10 cellular contexts compared by ENCODE assay signal in genomic region chr14:77140343-77140936, GRCh38. TPM values are rescaled to one million over a fixed set of nuclear protein-coding genes. Genes with fewer than 3 reads are reported as not detected.
DNase-seq lines count a peak whose midpoint lies in the region; ATAC-seq, FAIRE-seq and TF ChIP-seq lines count a peak whose summit lies in the region.
"Had no signal": no experiment of that assay in that cellular context is flagged by ENCODE, and none has a peak within 500 bp of the region (broad histone marks: within the 10 kb centered on the region; RNA-seq: fewer than 3 reads in every experiment).

No MANE protein-coding gene starts in this region.

- H3K4me1 ChIP-seq in endothelial cell of umbilical vein (ENCODE audit: control insufficient read depth, extremely low read depth, insufficient read depth, low read length) = peaks cover 13% of the 10 kb centered on the region

- peak overlapping the region in 2 of 3 experiments; percentile 9 to 34 for H3K4me3 ChIP-seq in endothelial cell of umbilical vein (replicated peaks in 1 of 3; ENCODE audit: insufficient read depth in 1 of 3, low read depth in 1 of 3, low read length in 3 of 3)

- no peak for FAIRE-seq in endothelial cell of umbilical vein (lab: Jason Lieb, UNC)

- dilution Hi-C loops in endothelial cell of umbilical vein (cut with MboI; ENCODE audit: extremely low pct_ligation_motif_present, low sequenced_read_pairs) = no loop called here

- no peaks in the 10 kb centered on the region for H3K36me3 ChIP-seq in endothelial cell of umbilical vein (ENCODE audit: control insufficient read depth in 2 of 2, extremely low read depth in 1 of 2, insufficient read depth in 2 of 2, low read length in 2 of 2)

- H3K27ac Mint-ChIP-seq in activated CD4-positive, alpha-beta T cell treated with anti-CD3 and anti-CD28 coated beads, Interleukin-2, amount 10 ng/mL, durations not matched to agents 24 days and 14 days = no peak overlapping the region
- no peak overlapping the region for H3K27ac Mint-ChIP-seq in stimulated activated memory B cell treated with anti-CD40 and anti-IgM and Interleukin-4, amounts not matched to agents 10 μg/mL and 1 μg/mL and 100 μg/mL, for 72 hours
- H3K27ac Mint-ChIP-seq: activated CD8-positive, alpha-beta memory T cell treated with anti-CD3 and anti-CD28 coated beads, Interleukin-2, amount 10 ng/mL, durations not matched to agents 7 days and 5 days had no signal

- H3K9ac ChIP-seq in endothelial cell of umbilical vein (replicated peaks; ENCODE audit: extremely low read depth, insufficient read depth, low read length) = no peak overlapping the region

- H3K79me2 ChIP-seq in endothelial cell of umbilical vein (ENCODE audit: control insufficient read depth, insufficient read depth, low read length) = no peaks in the 10 kb centered on the region

- ATAC-seq in stimulated activated memory B cell treated with anti-CD40 and anti-IgM and Interleukin-4, amounts not matched to agents 10 μg/mL and 1 μg/mL and 100 μg/mL, for 72 hours = no peak

- peaks cover 64% of the 10 kb centered on the region for H3K27me3 Mint-ChIP-seq in activated CD4-positive, alpha-beta T cell treated with anti-CD3 and anti-CD28 coated beads, Interleukin-2, amount 10 ng/mL, durations not matched to agents 24 days and 14 days
- peaks cover 82% of the 10 kb centered on the region for H3K27me3 Mint-ChIP-seq in stimulated activated memory B cell treated with anti-CD40 and anti-IgM and Interleukin-4, amounts not matched to agents 10 μg/mL and 1 μg/mL and 100 μg/mL, for 72 hours

- H3K9me3 ChIP-seq in endothelial cell of umbilical vein (replicated peaks; ENCODE audit: control insufficient read depth, insufficient read depth, low read length) = no peaks in the 10 kb centered on the region

- peaks cover 8% of the 10 kb centered on the region for H3K4me1 Mint-ChIP-seq in activated CD4-positive, alpha-beta T cell treated with anti-CD3 and anti-CD28 coated beads, Interleukin-2, amount 10 ng/mL, durations not matched to agents 24 days and 14 days
- H3K4me1 Mint-ChIP-seq in stimulated activated memory B cell treated with anti-CD40 and anti-IgM and Interleukin-4, amounts not matched to agents 10 μg/mL and 1 μg/mL and 100 μg/mL, for 72 hours = peaks cover 36% of the 10 kb centered on the region

- CTCF ChIA-PET in endothelial cell of umbilical vein (lab: Charles Lee) = interaction anchor here (1.0 to 1.8 kb wide), 7 partner anchors 9 to 268 kb away, joined by 3 to 11 read pairs (median 4); no protein-coding TSS in a partner anchor

- no peak for TF ChIP-seq POLR2A in endothelial cell of umbilical vein (IDR thresholded peaks at IDR 0.05; ENCODE audit: low read depth, low read length)

- H3K36me3 Mint-ChIP-seq in activated CD4-positive, alpha-beta T cell treated with anti-CD3 and anti-CD28 coated beads, Interleukin-2, amount 10 ng/mL, durations not matched to agents 24 days and 14 days (ENCODE audit: low read depth) = no peaks in the 10 kb centered on the region
- H3K36me3 Mint-ChIP-seq in stimulated activated memory B cell treated with anti-CD40 and anti-IgM and Interleukin-4, amounts not matched to agents 10 μg/mL and 1 μg/mL and 100 μg/mL, for 72 hours = no peaks in the 10 kb centered on the region
- H3K36me3 Mint-ChIP-seq: activated CD8-positive, alpha-beta memory T cell treated with anti-CD3 and anti-CD28 coated beads, Interleukin-2, amount 10 ng/mL, durations not matched to agents 7 days and 5 days had no signal

- H3K4me3 Mint-ChIP-seq in activated CD4-positive, alpha-beta T cell treated with anti-CD3 and anti-CD28 coated beads, Interleukin-2, amount 10 ng/mL, durations not matched to agents 24 days and 14 days = peak overlapping the region; percentile 11
- peak overlapping the region; percentile 56 for H3K4me3 Mint-ChIP-seq in stimulated activated memory B cell treated with anti-CD40 and anti-IgM and Interleukin-4, amounts not matched to agents 10 μg/mL and 1 μg/mL and 100 μg/mL, for 72 hours
- H3K4me3 Mint-ChIP-seq: activated CD8-positive, alpha-beta memory T cell treated with anti-CD3 and anti-CD28 coated beads, Interleukin-2, amount 10 ng/mL, durations not matched to agents 7 days and 5 days had no signal

- H3K9me1 ChIP-seq in endothelial cell of umbilical vein (replicated peaks; ENCODE audit: control insufficient read depth, extremely low read depth, insufficient read depth, low read length) = no peaks in the 10 kb centered on the region

- no peaks in the 10 kb centered on the region for H4K20me1 ChIP-seq in endothelial cell of umbilical vein (replicated peaks; ENCODE audit: control insufficient read depth, extremely low read depth, insufficient read depth, low read length)

- BruUV-seq in endothelial cell of umbilical vein (replicated peaks; lab: Mats Ljungman, UMichigan) = no TSS peak

- no peak for DNase-seq in activated CD4-positive, alpha-beta T cell treated with anti-CD3 and anti-CD28 coated beads, Interleukin-2, amount 10 ng/mL, durations not matched to agents 24 days and 14 days
- no peak for DNase-seq in activated CD4-positive, alpha-beta T cell treated with anti-CD3 and anti-CD28 coated beads, Interleukin-2, amount 50 U/mL, for 4 hours
- DNase-seq in NCI-H2227 treated with DMSO at 0.1 percent for 48 hours (lab: John Stamatoyannopoulos, UW) (peak; percentile 13), endothelial cell of umbilical vein (ENCODE audit: low read depth, low spot score) (no peak), cerebellum (ENCODE audit: low spot score) (no peak), activated gamma-delta T cell treated with Interleukin-2 at 50 U/mL for 16 hours (no peak)
- no peak for DNase-seq in stimulated activated CD4-positive, alpha-beta T cell treated with anti-CD3 and anti-CD28 coated beads, Interleukin-1b, Interleukin-23, amount 100 ng/mL, for 48 hours

- intact Hi-C loops in activated CD4-positive, alpha-beta T cell treated with anti-CD3 and anti-CD28 coated beads, Interleukin-2, amount 10 ng/mL, durations not matched to agents 24 days and 14 days (cut with micrococcal nuclease) = no loop called here
- intact Hi-C loops in endothelial cell of umbilical vein (cut with micrococcal nuclease) = loop anchor here (2.0 kb wide), 3 partner anchors 64 to 180 kb away; partner anchors contain the start of genes GSTZ1 and POMT2

- H3K4me2 ChIP-seq in endothelial cell of umbilical vein (ENCODE audit: insufficient read depth, low read length) = peak overlapping the region; percentile 57

- no peak overlapping the region for H3K27ac ChIP-seq in endothelial cell of umbilical vein (ENCODE audit: insufficient read depth, low read depth, low read length)

- POLR2A ChIA-PET in endothelial cell of umbilical vein (lab: Charles Lee) = no interaction called here

- no peaks in the 10 kb centered on the region for H3K9me3 Mint-ChIP-seq in activated CD4-positive, alpha-beta T cell treated with anti-CD3 and anti-CD28 coated beads, Interleukin-2, amount 10 ng/mL, durations not matched to agents 24 days and 14 days
- H3K9me3 Mint-ChIP-seq in stimulated activated memory B cell treated with anti-CD40 and anti-IgM and Interleukin-4, amounts not matched to agents 10 μg/mL and 1 μg/mL and 100 μg/mL, for 72 hours = no peaks in the 10 kb centered on the region

- H3K27me3 ChIP-seq in endothelial cell of umbilical vein (ENCODE audit: control insufficient read depth in 2 of 2, insufficient read depth in 2 of 2, low read length in 2 of 2) = peaks cover 54 to 56% of the 10 kb centered on the region in 2 experiments

- H2AFZ ChIP-seq in endothelial cell of umbilical vein (ENCODE audit: low read depth, low read length) = no peak overlapping the region

- no peak for TF ChIP-seq CTCF in endothelial cell of umbilical vein (IDR thresholded peaks at IDR 0.05; ENCODE audit: extremely low read depth in 1 of 2, insufficient read depth in 1 of 2, low read depth in 1 of 2, low read length in 2 of 2)

TF ChIP-seq in endothelial cell of umbilical vein, 7 proteins besides CTCF, POLR2A, EP300 and RAD21 (continues in another document):
- TF ChIP-seq JUN (IDR thresholded peaks at IDR 0.05; ENCODE audit: borderline replicate concordance, insufficient read depth, insufficient read length, low read depth) = no peak

RNA-seq across cellular contexts. Expression of gene ZDHHC22, which starts 1.2 kb away (rescaled TPM):
- not detected in 2 replicates for total RNA-seq in activated CD4-positive, alpha-beta T cell treated with anti-CD3 and anti-CD28 coated beads, Interleukin-2, amount 10 ng/mL, durations not matched to agents 24 days and 14 days
- total RNA-seq in endothelial cell of umbilical vein = 0.24 and 0.28 TPM in 2 replicates
- 0.03 and 0.08 TPM in 2 replicates for polyA plus RNA-seq in endothelial cell of umbilical vein
- polyA plus RNA-seq in endothelial cell of umbilical vein (2011; cell fraction: cytosol; rRNA removed) = 0.03 and 0.04 TPM in 2 replicates
- 0.06 TPM in 1 of 2 replicates, not detected in the other for polyA plus RNA-seq in endothelial cell of umbilical vein (2011; cell fraction: nucleus; rRNA removed)
- polyA plus RNA-seq in endothelial cell of umbilical vein (2012) = 0.04 TPM in 1 of 2 replicates, not detected in the other
- 0.04 TPM in 1 of 2 replicates, not detected in the other for polyA minus RNA-seq in endothelial cell of umbilical vein
- not detected for polyA minus RNA-seq in endothelial cell of umbilical vein (2011; cell fraction: cytosol; rRNA and poly(A)+ RNA removed)
- not detected in 2 replicates for polyA minus RNA-seq in endothelial cell of umbilical vein (2011; cell fraction: nucleus; rRNA and poly(A)+ RNA removed)
- total RNA-seq in cerebellum = 9.8 TPM
- total RNA-seq: activated CD8-positive, alpha-beta memory T cell treated with anti-CD3 and anti-CD28 coated beads, Interleukin-2, amount 10 ng/mL, durations not matched to agents 7 days and 5 days; epithelial cell of proximal tubule had no signal

RNA-seq across cellular contexts. Expression of gene TMEM63C, which starts 41.2 kb away (rescaled TPM):
- 1.3 and 2.3 TPM in 2 replicates for total RNA-seq in activated CD4-positive, alpha-beta T cell treated with anti-CD3 and anti-CD28 coated beads, Interleukin-2, amount 10 ng/mL, durations not matched to agents 24 days and 14 days
- total RNA-seq in endothelial cell of umbilical vein (not detected in 2 replicates), cerebellum (16.9 TPM)
- polyA plus RNA-seq in endothelial cell of umbilical vein = not detected in 2 replicates
- polyA plus RNA-seq in endothelial cell of umbilical vein (2011; cell fraction: cytosol; rRNA removed) = not detected in 2 replicates
- not detected in 2 replicates for polyA plus RNA-seq in endothelial cell of umbilical vein (2011; cell fraction: nucleus; rRNA removed)
- polyA plus RNA-seq in endothelial cell of umbilical vein (2012) = not detected in 2 replicates
- not detected in 2 replicates for polyA minus RNA-seq in endothelial cell of umbilical vein
- not detected for polyA minus RNA-seq in endothelial cell of umbilical vein (2011; cell fraction: cytosol; rRNA and poly(A)+ RNA removed)
- not detected in 2 replicates for polyA minus RNA-seq in endothelial cell of umbilical vein (2011; cell fraction: nucleus; rRNA and poly(A)+ RNA removed)

RNA-seq across cellular contexts. Expression of gene CIPC, which starts 42.4 kb away (rescaled TPM):
- total RNA-seq in activated CD4-positive, alpha-beta T cell treated with anti-CD3 and anti-CD28 coated beads, Interleukin-2, amount 10 ng/mL, durations not matched to agents 24 days and 14 days = 12.7 and 14.0 TPM in 2 replicates
- total RNA-seq in endothelial cell of umbilical vein (17.4 and 17.7 TPM in 2 replicates), cerebellum (40.9 TPM)
- polyA plus RNA-seq in endothelial cell of umbilical vein = 7.6 and 8.8 TPM in 2 replicates
- polyA plus RNA-seq in endothelial cell of umbilical vein (2011; cell fraction: cytosol; rRNA removed) = 9.0 and 9.6 TPM in 2 replicates
- polyA plus RNA-seq in endothelial cell of umbilical vein (2011; cell fraction: nucleus; rRNA removed) = 7.7 and 8.8 TPM in 2 replicates
- 8.7 and 10.6 TPM in 2 replicates for polyA plus RNA-seq in endothelial cell of umbilical vein (2012)
- 16.4 and 17.6 TPM in 2 replicates for polyA minus RNA-seq in endothelial cell of umbilical vein
- polyA minus RNA-seq in endothelial cell of umbilical vein (2011; cell fraction: cytosol; rRNA and poly(A)+ RNA removed) = 8.1 TPM
- 6.1 and 9.5 TPM in 2 replicates for polyA minus RNA-seq in endothelial cell of umbilical vein (2011; cell fraction: nucleus; rRNA and poly(A)+ RNA removed)
